In the genomic region with DNA sequence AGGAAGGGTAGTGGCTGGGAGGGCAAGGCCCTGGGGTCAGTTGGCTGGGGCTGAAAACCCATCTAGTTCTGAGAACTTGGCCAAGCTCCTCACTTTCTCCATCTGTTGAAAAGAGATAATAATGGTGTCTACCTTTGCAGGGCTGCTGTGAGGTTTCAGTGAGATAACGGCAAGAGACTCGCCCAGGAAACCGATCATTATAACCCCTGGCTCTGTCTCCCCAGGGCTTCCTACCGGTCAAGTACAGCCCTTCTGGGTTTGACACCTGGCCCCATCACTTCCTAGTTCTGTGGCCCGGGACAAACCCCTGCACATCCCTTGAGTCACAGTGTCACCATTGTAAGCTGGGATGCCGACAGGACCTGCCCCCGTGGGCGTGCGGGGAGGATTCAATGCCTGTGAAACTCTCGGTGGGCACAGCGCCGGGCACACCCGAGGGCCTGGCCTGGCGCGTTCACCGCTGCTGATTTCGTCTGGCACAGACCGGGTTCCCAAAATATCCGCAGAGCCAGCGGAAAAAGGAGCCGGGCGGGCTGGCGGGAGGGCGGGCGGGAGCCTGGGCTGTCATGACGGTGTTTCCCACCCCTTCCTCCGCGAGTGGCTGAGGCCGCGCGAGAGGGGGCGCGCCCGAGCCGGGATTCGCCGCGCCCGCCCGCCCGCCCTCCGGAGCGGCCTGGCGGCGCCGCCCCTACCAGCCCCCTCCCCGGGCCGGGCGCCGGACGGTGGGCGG, we compare ENCODE assay signal across 1 cellular context.
TF ChIP-seq lines count a peak whose summit lies in the region.

No MANE protein-coding gene starts in this region.

TF ChIP-seq in IMR-90, 13 proteins besides CTCF, POLR2A, EP300 and RAD21:
- no peak for TF ChIP-seq NFE2L2 (IDR thresholded peaks at IDR 0.05; ENCODE audit: low read depth, low read length)
- 0 out of 2 replicates have a peak, but pooled peaks have one; percentile 33 for TF ChIP-seq MAZ (IDR thresholded peaks at IDR 0.05; ENCODE audit: borderline replicate concordance, low read depth, low read length)
